In the genomic region with DNA sequence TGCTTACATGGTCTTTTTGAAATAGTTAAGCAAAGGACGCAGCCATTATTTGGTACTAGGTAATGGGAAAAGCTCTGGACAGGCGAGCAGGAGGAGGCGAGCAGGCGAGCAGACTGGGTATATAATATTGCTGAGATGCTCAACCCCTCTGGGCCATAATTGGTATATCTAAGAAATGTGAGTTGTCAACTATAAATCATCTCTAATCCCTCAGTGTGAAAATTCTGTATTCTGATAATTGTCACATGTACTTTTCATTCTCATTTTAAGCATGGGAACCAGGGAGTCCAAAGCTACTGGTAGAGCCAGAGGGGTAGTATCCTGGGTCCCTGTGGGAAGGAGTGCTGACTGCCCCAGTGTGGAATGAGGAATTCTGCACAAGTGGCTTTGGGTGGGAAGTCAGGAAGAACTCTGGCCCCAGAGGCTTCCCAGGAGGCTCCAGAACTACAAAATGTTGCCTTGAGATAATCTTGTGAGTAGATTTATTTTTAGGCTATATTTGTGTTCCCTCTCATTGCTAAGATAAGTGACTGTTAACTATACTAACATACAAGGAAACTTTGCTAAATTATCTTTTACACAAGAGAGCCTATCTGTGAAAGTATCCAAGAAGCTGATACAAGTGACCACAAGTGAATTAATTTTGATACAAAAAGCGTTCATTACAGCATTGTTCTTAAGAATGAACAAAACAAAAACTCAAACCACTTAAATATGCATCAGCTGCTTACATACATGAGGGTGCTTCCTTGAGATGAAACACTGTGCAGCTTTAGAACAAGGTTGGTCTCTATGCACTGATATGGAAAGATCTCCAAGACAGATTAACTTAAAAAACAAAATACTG, we compare ENCODE assay signal across 9 cellular contexts.
DNase-seq lines count a peak whose midpoint lies in the region; ATAC-seq, FAIRE-seq and TF ChIP-seq lines count a peak whose summit lies in the region.
"Had no signal": no experiment of that assay in that cellular context is flagged by ENCODE, and none has a peak within 500 bp of the region (broad histone marks: within the 10 kb centered on the region; RNA-seq: fewer than 3 reads in every experiment).

No MANE protein-coding gene starts in this region.

- H3K27ac Mint-ChIP-seq in CD4-positive, CD25-positive, alpha-beta regulatory T cell, result peak overlapping the region; percentile 70 to 89 (median 85)
- peak overlapping the region; percentile 82 for H3K27ac Mint-ChIP-seq in astrocyte (ENCODE audit: unreplicated experiment)
- peak overlapping the region; percentile 76 to 100 (median 96) for H3K27ac Mint-ChIP-seq in naive thymus-derived CD4-positive, alpha-beta T cell

- H3K36me3 ChIP-seq in CD4-positive, CD25-positive, alpha-beta regulatory T cell (ENCODE audit: control insufficient read depth, insufficient read depth, low read length), result peaks cover 14% of the 10 kb centered on the region
- H3K36me3 ChIP-seq in HEK293 (ENCODE audit: control insufficient read depth in 2 of 2, insufficient read depth in 1 of 2, low read length in 2 of 2), result no peaks in the 10 kb centered on the region
- no peaks in the 10 kb centered on the region for H3K36me3 ChIP-seq in astrocyte (ENCODE audit: insufficient read depth, low read length)
- peaks cover 0 to 7% (median 0%) of the 10 kb centered on the region in 3 experiments for H3K36me3 ChIP-seq in naive thymus-derived CD4-positive, alpha-beta T cell (ENCODE audit: control insufficient read depth in 2 of 3, insufficient read depth in 3 of 3, low read length in 3 of 3)
- H3K36me3 ChIP-seq in upper lobe of right lung, result no peaks in the 10 kb centered on the region

- no peak overlapping the region for H2AFZ ChIP-seq in astrocyte (ENCODE audit: low read depth, low read length)

- TF ChIP-seq CTCF in HEK293 (tag by site-specific recombination; IDR thresholded peaks at IDR 0.05) (no peak), astrocyte (IDR thresholded peaks at IDR 0.05; ENCODE audit: insufficient read depth, low read depth, low read length) (no peak), upper lobe of right lung (IDR thresholded peaks at IDR 0.05) (no peak)

- peaks cover 36% of the 10 kb centered on the region for H3K36me3 Mint-ChIP-seq in CD4-positive, CD25-positive, alpha-beta regulatory T cell
- H3K36me3 Mint-ChIP-seq in astrocyte (ENCODE audit: low read depth, unreplicated experiment), result no peaks in the 10 kb centered on the region
- peaks cover 8 to 40% (median 28%) of the 10 kb centered on the region in 5 donors for H3K36me3 Mint-ChIP-seq in naive thymus-derived CD4-positive, alpha-beta T cell

- H4K20me1 ChIP-seq in astrocyte (ENCODE audit: insufficient read depth, low read length), result no peaks in the 10 kb centered on the region

- H3K27me3 ChIP-seq in CD4-positive, CD25-positive, alpha-beta regulatory T cell (ENCODE audit: control insufficient read depth, insufficient read depth, low read length), result no peaks in the 10 kb centered on the region
- H3K27me3 ChIP-seq in astrocyte (ENCODE audit: insufficient read depth, low read length) (no peaks in the 10 kb centered on the region), upper lobe of right lung (no peaks in the 10 kb centered on the region)
- no peaks in the 10 kb centered on the region for H3K27me3 ChIP-seq in naive thymus-derived CD4-positive, alpha-beta T cell (ENCODE audit: control insufficient read depth in 2 of 2, insufficient read depth in 2 of 2, low read length in 2 of 2)

- peak in 1 of 2 donors; percentile 20 for ATAC-seq in CD4-positive, CD25-positive, alpha-beta regulatory T cell (ENCODE audit: low read depth in 2 of 2)
- ATAC-seq in naive thymus-derived CD4-positive, alpha-beta T cell, result peak; percentile 54
- no peak for ATAC-seq in upper lobe of right lung

- FAIRE-seq in astrocyte (lab: Jason Lieb, UNC), result no peak

- H3K9ac ChIP-seq in astrocyte (ENCODE audit: low read length), result no peak overlapping the region

- H3K4me3 ChIP-seq in CD4-positive, CD25-positive, alpha-beta regulatory T cell (ENCODE audit: low read depth, low read length), result peak overlapping the region; percentile 32
- H3K4me3 ChIP-seq in HEK293 (ENCODE audit: low read depth, low read length) (no peak overlapping the region), astrocyte (ENCODE audit: insufficient read depth, low read depth, low read length) (no peak overlapping the region), upper lobe of right lung (no peak overlapping the region)
- peak overlapping the region; percentile 22 for H3K4me3 ChIP-seq in naive thymus-derived CD4-positive, alpha-beta T cell (ENCODE audit: low read length)

- POLR2A ChIA-PET in HEK293 (lab: Yijun Ruan, JAX), result interaction anchor here (1.0 kb wide), 1 partner anchor 17 kb away, joined by 4 read pairs; no protein-coding TSS in a partner anchor
- POLR2A ChIA-PET in naive thymus-derived CD4-positive, alpha-beta T cell (lab: Charles Lee), result interaction anchor here (0.7 to 21.1 kb wide), 5 partner anchors 14 to 149 kb away, joined by 3 to 466 read pairs (median 7); no protein-coding TSS in a partner anchor

- H3K9me3 Mint-ChIP-seq in CD4-positive, CD25-positive, alpha-beta regulatory T cell, result no peaks in the 10 kb centered on the region
- H3K9me3 Mint-ChIP-seq in astrocyte (ENCODE audit: unreplicated experiment), result no peaks in the 10 kb centered on the region
- peaks cover 0 to 1% (median 0%) of the 10 kb centered on the region in 11 donors for H3K9me3 Mint-ChIP-seq in naive thymus-derived CD4-positive, alpha-beta T cell

- CTCF ChIA-PET in HEK293 (lab: Yijun Ruan, JAX), result interaction anchor here (1.3 kb wide), 1 partner anchor 126 kb away, joined by 3 read pairs; no protein-coding TSS in a partner anchor
- CTCF ChIA-PET in naive thymus-derived CD4-positive, alpha-beta T cell (lab: Charles Lee), result interaction anchor here (1.4 kb wide), 1 partner anchor 30 kb away, joined by 5 read pairs; no protein-coding TSS in a partner anchor

- no peaks in the 10 kb centered on the region for H3K27me3 Mint-ChIP-seq in CD4-positive, CD25-positive, alpha-beta regulatory T cell
- H3K27me3 Mint-ChIP-seq in astrocyte (ENCODE audit: low read depth, unreplicated experiment), result no peaks in the 10 kb centered on the region
- H3K27me3 Mint-ChIP-seq in naive thymus-derived CD4-positive, alpha-beta T cell, result no peaks in the 10 kb centered on the region

- no peaks in the 10 kb centered on the region for H3K9me3 ChIP-seq in CD4-positive, CD25-positive, alpha-beta regulatory T cell (ENCODE audit: control insufficient read depth in 2 of 2, low read length in 2 of 2)
- H3K9me3 ChIP-seq in HEK293 (ENCODE audit: control insufficient read depth, insufficient read depth, low read depth, low read length), result no peaks in the 10 kb centered on the region
- no peaks in the 10 kb centered on the region for H3K9me3 ChIP-seq in astrocyte (ENCODE audit: insufficient read depth, low read depth, low read length)
- H3K9me3 ChIP-seq in naive thymus-derived CD4-positive, alpha-beta T cell (ENCODE audit: control insufficient read depth in 2 of 3, low read length in 3 of 3), result no peaks in the 10 kb centered on the region
- H3K9me3 ChIP-seq in upper lobe of right lung, result no peaks in the 10 kb centered on the region

- peak overlapping the region; percentile 36 to 85 (median 49) for H3K4me3 Mint-ChIP-seq in CD4-positive, CD25-positive, alpha-beta regulatory T cell
- H3K4me3 Mint-ChIP-seq in astrocyte (ENCODE audit: unreplicated experiment), result no peak overlapping the region
- peak overlapping the region; percentile 62 to 97 (median 82) for H3K4me3 Mint-ChIP-seq in naive thymus-derived CD4-positive, alpha-beta T cell

- H3K79me2 ChIP-seq in astrocyte (ENCODE audit: insufficient read depth, low read length), result peaks cover 18% of the 10 kb centered on the region

- peak overlapping the region; percentile 35 for H3K4me2 ChIP-seq in astrocyte (ENCODE audit: low read length)

- DNase-seq in CD4-positive, CD25-positive, alpha-beta regulatory T cell, result peak in 1 of 3 donors; percentile 41
- DNase-seq in astrocyte (ENCODE audit: low read depth) (peak; percentile 55), DMS79 treated with DMSO at 0.1 percent for 48 hours (lab: John Stamatoyannopoulos, UW) (no peak), upper lobe of right lung (no peak), RPMI8226 (no peak)
- peak in 5 of 9 donors; percentile 34 to 70 (median 43) for DNase-seq in naive thymus-derived CD4-positive, alpha-beta T cell
- DNase-seq: DMS 273 treated with DMSO at 0.1 percent for 48 hours, NCI-H1092 treated with DMSO at 0.1 percent for 48 hours had no signal

- H3K4me1 ChIP-seq in CD4-positive, CD25-positive, alpha-beta regulatory T cell (ENCODE audit: control insufficient read depth, insufficient read depth, low read length, poor library complexity, severe bottlenecking), result peaks cover 99% of the 10 kb centered on the region
- H3K4me1 ChIP-seq in HEK293 (ENCODE audit: control insufficient read depth, insufficient read depth, low read length) (peaks cover 21% of the 10 kb centered on the region), astrocyte (ENCODE audit: insufficient read depth, low read length) (peaks cover 39% of the 10 kb centered on the region), upper lobe of right lung (peaks cover 34% of the 10 kb centered on the region)
- peaks cover 96 to 97% of the 10 kb centered on the region in 2 donors for H3K4me1 ChIP-seq in naive thymus-derived CD4-positive, alpha-beta T cell (ENCODE audit: control insufficient read depth in 2 of 2, insufficient read depth in 2 of 2, low read length in 2 of 2)

- H3K4me1 Mint-ChIP-seq in CD4-positive, CD25-positive, alpha-beta regulatory T cell, result peaks cover 71 to 100% (median 93%) of the 10 kb centered on the region in 4 donors
- H3K4me1 Mint-ChIP-seq in astrocyte (ENCODE audit: low read depth, unreplicated experiment), result peaks cover 50% of the 10 kb centered on the region
- peaks cover 84 to 100% (median 100%) of the 10 kb centered on the region in 7 donors for H3K4me1 Mint-ChIP-seq in naive thymus-derived CD4-positive, alpha-beta T cell

- intact Hi-C loops in naive thymus-derived CD4-positive, alpha-beta T cell (cut with micrococcal nuclease), result loop anchor here in 1 of 2 donors (2.0 to 5.0 kb wide), 2 partner anchors 16 to 47 kb away; no protein-coding TSS in a partner anchor
- intact Hi-C loops in upper lobe of right lung (cut with DNase I), result no loop called here

- peak overlapping the region; percentile 57 for H3K27ac ChIP-seq in CD4-positive, CD25-positive, alpha-beta regulatory T cell (ENCODE audit: insufficient read depth, low read length, poor library complexity, severe bottlenecking)
- H3K27ac ChIP-seq in HEK293 (ENCODE audit: extremely low read depth, low read depth, low read length) (no peak overlapping the region), astrocyte (ENCODE audit: low read depth, low read length) (peak overlapping the region; percentile 20), upper lobe of right lung (no peak overlapping the region)
- H3K27ac ChIP-seq in naive thymus-derived CD4-positive, alpha-beta T cell (ENCODE audit: low read depth, low read length), result peak overlapping the region; percentile 82

Comparison
In these comparisons a context has a peak if more than half of its experiments do, and no peak if none do; other contexts are left out.
1. DNase-seq: peak in astrocyte (single experiment) and naive thymus-derived CD4-positive, alpha-beta T cell (5 of 9); none in DMS79 treated with DMSO at 0.1 percent for 48 hours (single experiment), upper lobe of right lung (single experiment) and RPMI8226 (single experiment).
2. H3K27ac ChIP-seq: peak in CD4-positive, CD25-positive, alpha-beta regulatory T cell (single experiment), astrocyte (single experiment) and naive thymus-derived CD4-positive, alpha-beta T cell (single experiment); none in HEK293 (single experiment) and upper lobe of right lung (single experiment).
3. H3K4me3 ChIP-seq: peak in CD4-positive, CD25-positive, alpha-beta regulatory T cell (single experiment) and naive thymus-derived CD4-positive, alpha-beta T cell (single experiment); none in HEK293 (single experiment), astrocyte (single experiment) and upper lobe of right lung (single experiment).
4. Peak in every context shown above with its lines, with median percentiles within 50 percentile points of each other: H3K27ac Mint-ChIP-seq.